Comparison of ENCODE assay signal across 8 cellular contexts in the genomic region with DNA sequence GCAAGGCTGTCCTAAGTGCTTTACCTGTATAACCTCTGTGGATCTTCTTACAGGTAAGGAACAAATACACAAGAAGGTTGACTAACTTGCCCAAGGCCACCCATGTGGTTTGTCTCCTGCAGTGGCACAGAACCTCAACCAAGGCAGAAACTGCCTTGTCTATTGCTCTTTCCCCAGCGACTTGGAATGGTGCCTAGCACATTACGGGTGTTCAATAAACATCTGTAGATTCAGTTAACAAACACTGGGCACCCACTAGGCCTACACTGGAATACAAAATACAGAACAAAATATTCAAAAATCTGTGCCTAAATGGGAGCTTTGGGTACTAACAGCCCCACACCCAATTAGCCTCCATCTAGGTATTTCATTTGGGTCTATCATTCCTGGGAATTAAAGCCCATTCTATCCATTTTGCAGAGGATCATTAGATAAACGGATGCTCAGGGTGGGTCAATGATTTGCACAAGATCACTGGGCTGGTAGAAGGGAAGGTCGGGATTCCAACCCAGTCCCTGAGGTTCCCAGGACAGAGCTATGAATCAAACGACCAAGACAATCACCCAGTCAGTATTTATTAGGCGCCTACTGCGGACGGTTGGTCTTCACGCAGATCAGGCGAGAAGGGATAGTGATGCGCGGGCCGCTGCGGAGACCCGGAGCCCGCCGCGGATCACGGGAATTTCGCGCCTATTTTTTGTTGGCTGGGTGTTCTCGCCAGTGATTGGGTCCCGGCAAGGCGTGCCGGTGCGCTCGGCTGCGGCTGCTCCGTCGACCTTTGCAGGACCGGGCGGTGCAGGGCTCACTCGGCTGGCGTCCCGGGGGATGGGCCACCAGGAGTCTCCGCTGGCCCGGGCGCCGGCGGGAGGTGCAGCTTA. TPM values are rescaled to one million over a fixed set of nuclear protein-coding genes. Genes with fewer than 3 reads are reported as not detected.
DNase-seq lines count a peak whose midpoint lies in the region; ATAC-seq and TF ChIP-seq lines count a peak whose summit lies in the region.

Gene STK35 (plus strand): TSS at position 771 of the 878 bp plus-strand sequence. CDS start 55 bp downstream, at position 826.

- peak; percentile 30 for ATAC-seq in HG03280 (IDR thresholded peaks at IDR 0.05; ENCODE audit: unreplicated experiment)

- H3K4me1 Mint-ChIP-seq in CD14-positive monocyte (peaks cover 36% of the 10 kb centered on the region), nephron progenitor cell (peaks cover 43% of the 10 kb centered on the region), type B pancreatic cell (ENCODE audit: unreplicated experiment) (peaks cover 24% of the 10 kb centered on the region)

- peak within 1 kb of the TSS; percentile 84 to 92 for H3K4me3 ChIP-seq in esophagus (ENCODE audit: low read depth in 1 of 2, low read length in 2 of 2)

- peak within 1 kb of the TSS; percentile 80 to 92 for H3K4me3 Mint-ChIP-seq in CD14-positive monocyte
- H3K4me3 Mint-ChIP-seq in nephron progenitor cell, result peak within 1 kb of the TSS; percentile 90
- peak within 1 kb of the TSS; percentile 92 for H3K4me3 Mint-ChIP-seq in type B pancreatic cell

- H3K9me3 Mint-ChIP-seq in CD14-positive monocyte (no peaks in the 10 kb centered on the region), nephron progenitor cell (no peaks in the 10 kb centered on the region), type B pancreatic cell (no peaks in the 10 kb centered on the region)

- H3K36me3 ChIP-seq in esophagus (ENCODE audit: control insufficient read depth in 2 of 2, insufficient read depth in 2 of 2, low read length in 1 of 2), result no peaks in the 10 kb centered on the region

- DNase-seq in CD14-positive monocyte (ENCODE audit: low spot score) (no peak), GM19240 (ENCODE audit: insufficient read length, low spot score) (peak; percentile 39), NCI-H446 treated with DMSO at 0.1 percent for 48 hours (lab: John Stamatoyannopoulos, UW) (peak; percentile 62), nephron progenitor cell (no peak), type B pancreatic cell (ENCODE audit: extremely low spot score, unreplicated experiment) (no peak)
- peak; percentile 16 for DNase-seq in activated CD8-positive, alpha-beta memory T cell treated with anti-CD3 and anti-CD28 coated beads, Interleukin-2, amount 50 U/mL, for 1 hour (ENCODE audit: extremely low read depth)

- H3K9me3 ChIP-seq in esophagus (ENCODE audit: control insufficient read depth in 2 of 2, insufficient read depth in 1 of 2, low read depth in 1 of 2, low read length in 1 of 2), result no peaks in the 10 kb centered on the region

- intact Hi-C loops in CD14-positive monocyte (cut with micrococcal nuclease), result loop anchor here in 1 of 2 donors (5.0 to 10.0 kb wide), 3 partner anchors 96 to 551 kb away; partner anchors contain the start of genes NOP56 and SIRPA

- no peaks in the 10 kb centered on the region for H3K27me3 ChIP-seq in esophagus (ENCODE audit: control insufficient read depth in 1 of 2, insufficient read depth in 2 of 2, low read length in 2 of 2)

- H3K27ac Mint-ChIP-seq in CD14-positive monocyte (peak within 1 kb of the TSS; percentile 98 to 100 (median 100)), nephron progenitor cell (peak within 1 kb of the TSS; percentile 100), type B pancreatic cell (peak within 1 kb of the TSS; percentile 100)

- no peak for TF ChIP-seq CTCF in CD14-positive monocyte (IDR thresholded peaks at IDR 0.05)
- no peak for TF ChIP-seq CTCF in nephron progenitor cell (IDR thresholded peaks at IDR 0.05)
- TF ChIP-seq CTCF in type B pancreatic cell (conservative IDR thresholded peaks at IDR 0.05), result no peak

- WGBS in esophagus, 2 donors, result 1% methylated on average over 37 to 40 of the region's 40 CpGs

- H3K27me3 Mint-ChIP-seq in CD14-positive monocyte (ENCODE audit: low read depth in 3 of 3), result peaks cover 0 to 2% (median 0%) of the 10 kb centered on the region in 3 donors
- H3K27me3 Mint-ChIP-seq in nephron progenitor cell (ENCODE audit: low read depth, poor library complexity), result no peaks in the 10 kb centered on the region
- peaks cover 7% of the 10 kb centered on the region for H3K27me3 Mint-ChIP-seq in type B pancreatic cell

- peak within 1 kb of the TSS; percentile 93 to 100 for H3K27ac ChIP-seq in esophagus (ENCODE audit: low read depth in 2 of 2, low read length in 1 of 2)

- peaks cover 8 to 14% of the 10 kb centered on the region in 2 donors for H3K36me3 Mint-ChIP-seq in CD14-positive monocyte
- peaks cover 12% of the 10 kb centered on the region for H3K36me3 Mint-ChIP-seq in nephron progenitor cell (ENCODE audit: low read depth)
- peaks cover 10% of the 10 kb centered on the region for H3K36me3 Mint-ChIP-seq in type B pancreatic cell

- peaks cover 2 to 8% of the 10 kb centered on the region in 2 donors for H3K4me1 ChIP-seq in esophagus (ENCODE audit: control insufficient read depth in 2 of 2, insufficient read depth in 2 of 2, low read length in 1 of 2)

RNA-seq across cellular contexts. Expression of gene STK35, which starts in this region (rescaled TPM):
- polyA plus RNA-seq in CD14-positive monocyte (1 to 10 TPM; 1.2 to 2.0 TPM), esophagus (1 to 10 TPM; 6.9 to 8.0 TPM)
- total RNA-seq in type B pancreatic cell (ENCODE audit: low replicate concordance), result 28.3 and 28.9 TPM in 2 replicates

Comparison
In these comparisons a context has a peak if more than half of its experiments do, and no peak if none do; other contexts are left out.
1. DNase-seq: peak in GM19240 (single experiment), NCI-H446 treated with DMSO at 0.1 percent for 48 hours (single experiment) and activated CD8-positive, alpha-beta memory T cell treated with anti-CD3 and anti-CD28 coated beads, Interleukin-2, amount 50 U/mL, for 1 hour (single experiment); none in CD14-positive monocyte (single experiment), nephron progenitor cell (single experiment) and type B pancreatic cell (single experiment).
2. Peak in every context shown above with its lines, with median percentiles within 50 percentile points of each other: H3K27ac Mint-ChIP-seq and H3K4me3 Mint-ChIP-seq.